28 cellular contexts compared by ENCODE assay signal in genomic region chr1:66000033-66000637, GRCh38.
DNase-seq lines count a peak whose midpoint lies in the region; ATAC-seq and TF ChIP-seq lines count a peak whose summit lies in the region.
"Had no signal": no experiment of that assay in that cellular context is flagged by ENCODE, and none has a peak within 500 bp of the region (broad histone marks: within the 10 kb centered on the region; RNA-seq: fewer than 3 reads in every experiment).

No MANE protein-coding gene starts in this region.

- ATAC-seq in activated CD8-positive, alpha-beta T cell treated with anti-CD3 and anti-CD28 coated beads for 36 hours, result no peak
- ATAC-seq: esophagus mucosa; gastroesophageal sphincter; naive thymus-derived CD8-positive, alpha-beta T cell; psoas muscle; Right ventricle myocardium inferior; sciatic nerve; T-helper 17 cell had no signal

- H3K9me3 Mint-ChIP-seq in brain, result no peaks in the 10 kb centered on the region
- H3K9me3 Mint-ChIP-seq in activated CD8-positive, alpha-beta T cell treated with anti-CD3 and anti-CD28 coated beads for 36 hours, result no peaks in the 10 kb centered on the region
- H3K9me3 Mint-ChIP-seq: activated CD4-positive, alpha-beta memory T cell treated with anti-CD3 and anti-CD28 coated beads for 36 hours; activated naive CD4-positive, alpha-beta T cell treated with anti-CD3 and anti-CD28 coated beads for 36 hours; activated T-helper 1 cell treated with anti-CD3 and anti-CD28 coated beads, Interleukin-12 subunit alpha, Interleukin-12 subunit beta, Interleukin-2, Interleukin-4 antibody, amounts not matched to agents 30 ng/mL and 10 ng/mL and 1 ng/mL, durations not matched to agents 14 hours and 24 hours and 36 hours; CD14-positive monocyte; central memory CD8-positive, alpha-beta T cell; naive thymus-derived CD8-positive, alpha-beta T cell had no signal

- DNase-seq in DMS 273 (lab: John Stamatoyannopoulos, UW; ENCODE audit: unreplicated experiment) (peak; percentile 15), DMS 273 treated with DMSO at 0.1 percent for 48 hours (lab: John Stamatoyannopoulos, UW) (no peak), NCI-H345 (lab: John Stamatoyannopoulos, UW) (peak; percentile 36), stromal cell of bone marrow (ENCODE audit: low read depth) (peak; percentile 24), hepatic stellate cell (ENCODE audit: low spot score) (no peak), CD1c-positive myeloid dendritic cell (ENCODE audit: extremely low spot score) (no peak)
- DNase-seq in activated CD8-positive, alpha-beta T cell treated with anti-CD3 and anti-CD28 coated beads for 36 hours, result no peak
- DNase-seq: activated CD4-positive, alpha-beta memory T cell treated with anti-CD3 and anti-CD28 coated beads for 36 hours; activated CD4-positive, CD25-positive, alpha-beta regulatory T cell treated with anti-CD3 and anti-CD28 coated beads, Interleukin-2, amount 50 U/mL, for 72 hours; activated CD8-positive, alpha-beta memory T cell treated with anti-CD3 and anti-CD28 coated beads, Interleukin-2, amount 50 U/mL, for 4 hours; activated naive CD4-positive, alpha-beta T cell treated with anti-CD3 and anti-CD28 coated beads for 36 hours; adrenal gland; IMR-90; naive thymus-derived CD8-positive, alpha-beta T cell; NCI-H187; NCI-H226; psoas muscle; stimulated activated CD4-positive, alpha-beta T cell treated with anti-CD3 and anti-CD28 coated beads, Interleukin-4, amount 100 ng/mL, for 4 hours; T-helper 17 cell; trophoblast cell had no signal

- H3K4me1 Mint-ChIP-seq in brain, result peaks cover 75% of the 10 kb centered on the region
- no peaks in the 10 kb centered on the region for H3K4me1 Mint-ChIP-seq in activated CD8-positive, alpha-beta T cell treated with anti-CD3 and anti-CD28 coated beads for 36 hours (ENCODE audit: low read depth)
- H3K4me1 Mint-ChIP-seq: CD14-positive monocyte; central memory CD8-positive, alpha-beta T cell; naive thymus-derived CD8-positive, alpha-beta T cell; T-helper 17 cell had no signal

- no peak for TF ChIP-seq CTCF in brain (conservative IDR thresholded peaks at IDR 0.05)
- no peak for TF ChIP-seq CTCF in activated CD8-positive, alpha-beta T cell treated with anti-CD3 and anti-CD28 coated beads for 36 hours (IDR thresholded peaks at IDR 0.05)

- POLR2A ChIA-PET in activated CD8-positive, alpha-beta T cell treated with anti-CD3 and anti-CD28 coated beads for 36 hours (lab: Charles Lee), result no interaction called here

- CTCF ChIA-PET in activated CD8-positive, alpha-beta T cell treated with anti-CD3 and anti-CD28 coated beads for 36 hours (lab: Charles Lee), result no interaction called here

- peaks cover 4% of the 10 kb centered on the region for H3K27me3 Mint-ChIP-seq in brain
- peaks cover 20% of the 10 kb centered on the region for H3K27me3 Mint-ChIP-seq in activated CD8-positive, alpha-beta T cell treated with anti-CD3 and anti-CD28 coated beads for 36 hours

- intact Hi-C loops in activated CD8-positive, alpha-beta T cell treated with anti-CD3 and anti-CD28 coated beads for 36 hours (cut with micrococcal nuclease), result no loop called here

- H3K4me3 Mint-ChIP-seq in brain, result peak overlapping the region in 4 of 5 experiments; percentile 1 to 54 (median 16)
- H3K4me3 Mint-ChIP-seq in activated CD8-positive, alpha-beta T cell treated with anti-CD3 and anti-CD28 coated beads for 36 hours, result no peak overlapping the region
- H3K4me3 Mint-ChIP-seq: activated CD4-positive, alpha-beta memory T cell treated with anti-CD3 and anti-CD28 coated beads for 36 hours; activated naive CD4-positive, alpha-beta T cell treated with anti-CD3 and anti-CD28 coated beads for 36 hours; activated T-helper 1 cell treated with anti-CD3 and anti-CD28 coated beads, Interleukin-12 subunit alpha, Interleukin-12 subunit beta, Interleukin-2, Interleukin-4 antibody, amounts not matched to agents 30 ng/mL and 10 ng/mL and 1 ng/mL, durations not matched to agents 14 hours and 24 hours and 36 hours; CD14-positive monocyte; central memory CD8-positive, alpha-beta T cell; naive thymus-derived CD8-positive, alpha-beta T cell; T-helper 17 cell had no signal

- no peaks in the 10 kb centered on the region for H3K36me3 Mint-ChIP-seq in brain
- no peaks in the 10 kb centered on the region for H3K36me3 Mint-ChIP-seq in activated CD8-positive, alpha-beta T cell treated with anti-CD3 and anti-CD28 coated beads for 36 hours (ENCODE audit: low read depth)
- H3K36me3 Mint-ChIP-seq: activated CD4-positive, alpha-beta memory T cell treated with anti-CD3 and anti-CD28 coated beads for 36 hours; CD14-positive monocyte; naive thymus-derived CD8-positive, alpha-beta T cell had no signal

- H3K27ac Mint-ChIP-seq in brain, result peak overlapping the region in 2 of 5 experiments; percentile 26 to 42
- no peak overlapping the region for H3K27ac Mint-ChIP-seq in activated CD8-positive, alpha-beta T cell treated with anti-CD3 and anti-CD28 coated beads for 36 hours
- H3K27ac Mint-ChIP-seq: activated CD4-positive, alpha-beta memory T cell treated with anti-CD3 and anti-CD28 coated beads for 36 hours; activated naive CD4-positive, alpha-beta T cell treated with anti-CD3 and anti-CD28 coated beads for 36 hours; activated T-helper 1 cell treated with anti-CD3 and anti-CD28 coated beads, Interleukin-12 subunit alpha, Interleukin-12 subunit beta, Interleukin-2, Interleukin-4 antibody, amounts not matched to agents 30 ng/mL and 10 ng/mL and 1 ng/mL, durations not matched to agents 14 hours and 24 hours and 36 hours; CD14-positive monocyte; naive thymus-derived CD8-positive, alpha-beta T cell; T-helper 17 cell had no signal

Comparison
In these comparisons a context has a peak if more than half of its experiments do, and no peak if none do; other contexts are left out.
1. DNase-seq: peak in DMS 273 (single experiment), NCI-H345 (single experiment) and stromal cell of bone marrow (single experiment); none in DMS 273 treated with DMSO at 0.1 percent for 48 hours (single experiment), hepatic stellate cell (single experiment), activated CD8-positive, alpha-beta T cell treated with anti-CD3 and anti-CD28 coated beads for 36 hours (single experiment) and CD1c-positive myeloid dendritic cell (single experiment).